11 cellular contexts compared by ENCODE assay signal in genomic region chr1:180845352-180845751, GRCh38.
"Had no signal": no experiment of that assay in that cellular context is flagged by ENCODE, and none has a peak within 500 bp of the region (broad histone marks: within the 10 kb centered on the region; RNA-seq: fewer than 3 reads in every experiment).

No MANE protein-coding gene starts in this region.

- ATAC-seq: GM23338, HCT116 had no signal

- FAIRE-seq: H1, H54 had no signal

- H3K4me3 ChIP-seq: GM23248, GM23338, HAP-1 had no signal

- H3K36me3 ChIP-seq: HAP-1 had no signal

- H3K27ac ChIP-seq: GM23248 had no signal

- H3K9me3 ChIP-seq: HAP-1 had no signal

- DNase-seq: GM23248, GOT3, H7, H9, HCEC 1CT, HFFc6 had no signal

- H3K9ac ChIP-seq: GM23248 had no signal

- H3K4me2 ChIP-seq: GM23338 had no signal

- H2AFZ ChIP-seq: GM23248, GM23338 had no signal
